ENCODE assay signal across 7 cellular contexts in the genomic region with DNA sequence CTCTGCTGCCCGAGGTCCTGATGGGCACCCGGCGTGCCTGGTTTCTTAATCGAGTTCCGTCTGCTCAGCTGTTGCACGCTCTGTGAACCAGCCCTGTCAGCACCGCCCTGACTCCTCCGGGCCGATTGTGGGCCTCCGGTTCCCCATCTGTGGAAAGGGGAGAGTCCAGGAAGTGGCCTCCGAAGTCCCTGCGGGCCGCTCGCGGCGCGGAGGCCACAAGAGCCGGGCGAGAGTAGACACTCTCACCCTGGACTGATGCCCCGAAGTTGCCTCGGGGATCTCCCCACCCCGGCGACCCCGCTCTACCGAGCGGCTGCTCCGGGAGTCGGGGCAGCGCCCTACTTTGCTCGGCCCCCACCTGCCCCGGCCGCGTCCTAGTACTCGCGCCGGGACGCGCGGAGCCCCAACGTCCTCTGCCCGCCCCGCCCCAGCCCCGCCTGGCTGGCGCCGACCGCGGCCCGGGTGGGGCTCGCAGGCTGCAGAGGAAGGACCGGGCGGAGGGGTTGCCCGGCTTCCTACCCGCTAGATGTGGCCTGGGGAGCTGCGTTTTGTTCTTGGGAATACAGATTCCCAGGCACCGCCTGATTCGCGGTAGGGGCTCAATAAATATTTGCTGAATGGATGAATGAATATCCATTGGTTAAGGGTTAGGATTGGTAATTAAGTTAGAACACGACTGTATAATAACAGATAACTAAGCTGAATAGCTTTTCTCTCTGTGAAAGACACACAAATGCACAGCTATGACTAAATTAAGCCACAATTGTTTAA. TPM values are rescaled to one million over a fixed set of nuclear protein-coding genes. Genes with fewer than 3 reads are reported as not detected.
A peak's percentile ranks its signal among the peaks of the same experiment; 100 is the strongest.
DNase-seq lines count a peak whose midpoint lies in the region; ATAC-seq and TF ChIP-seq lines count a peak whose summit lies in the region.

No MANE protein-coding gene starts in this region.

- ATAC-seq in HG02678 (IDR thresholded peaks at IDR 0.05; ENCODE audit: unreplicated experiment) (peak; percentile 35), psoas muscle (peak; percentile 35 to 67 (median 54))

- DNase-seq in NCI-H1048 (lab: John Stamatoyannopoulos, UW) = peak; percentile 16
- peak; percentile 83 for DNase-seq in SK-N-SH
- peak; percentile 72 for DNase-seq in right atrium auricular region (ENCODE audit: low spot score)
- DNase-seq in psoas muscle = peak; percentile 79

- H3K4me2 ChIP-seq in SK-N-SH = peak overlapping the region; percentile 80

- TF ChIP-seq EP300 in SK-N-SH (IDR thresholded peaks at IDR 0.05; ENCODE audit: borderline replicate concordance in 1 of 2, low read depth in 1 of 2, low read length in 1 of 2) = peak in 1 of 2 experiments; percentile 29; a peak in 1 of 4 replicates

- H3K9ac ChIP-seq in SK-N-SH = peak overlapping the region; percentile 86

- H3K27ac ChIP-seq in SK-N-SH (ENCODE audit: low read depth in 2 of 2, low read length in 1 of 2) (peak overlapping the region; percentile 90 to 94), angular gyrus (ENCODE audit: low read depth, low read length) (peak overlapping the region; percentile 97), right atrium auricular region (peak overlapping the region; percentile 95 to 100), psoas muscle (peak overlapping the region; percentile 95)

- CTCF ChIA-PET in SK-N-SH (lab: Yijun Ruan, JAX) = interaction anchor here (0.8 to 1.2 kb wide), 5 partner anchors 16 to 247 kb away, joined by 3 to 5 read pairs (median 3); no protein-coding TSS in a partner anchor

- POLR2A ChIA-PET in SK-N-SH (lab: Yijun Ruan, JAX) = interaction anchor here (0.6 to 1.3 kb wide), 2 partner anchors 32 to 1714 kb away, joined by 3 to 4 read pairs; no protein-coding TSS in a partner anchor

- H3K9me3 ChIP-seq in SK-N-SH (no peaks in the 10 kb centered on the region), right atrium auricular region (no peaks in the 10 kb centered on the region), psoas muscle (no peaks in the 10 kb centered on the region)

- TF ChIP-seq POLR2A in GM15510 (IDR thresholded peaks at IDR 0.05; ENCODE audit: borderline replicate concordance, extremely low read depth, insufficient read length) = peak; percentile 60

- TF ChIP-seq CTCF in SK-N-SH (IDR thresholded peaks at IDR 0.05) (no peak), right atrium auricular region (IDR thresholded peaks at IDR 0.05) (no peak), psoas muscle (IDR thresholded peaks at IDR 0.05) (no peak)

- peaks cover 17% of the 10 kb centered on the region for H3F3A ChIP-seq in SK-N-SH (replicated peaks; ENCODE audit: insufficient read depth)

- H4K20me1 ChIP-seq in SK-N-SH (ENCODE audit: insufficient read depth) = no peaks in the 10 kb centered on the region

- peaks cover 32% of the 10 kb centered on the region for H3K79me2 ChIP-seq in SK-N-SH (ENCODE audit: insufficient read depth)

- no peaks in the 10 kb centered on the region for H3K36me3 ChIP-seq in SK-N-SH (replicated peaks in 1 of 2; ENCODE audit: control insufficient read depth in 1 of 2, insufficient read depth in 2 of 2, low read length in 1 of 2)
- H3K36me3 ChIP-seq in right atrium auricular region = no peaks in the 10 kb centered on the region
- H3K36me3 ChIP-seq in psoas muscle (ENCODE audit: insufficient read depth in 1 of 2, low read depth in 1 of 2) = no peaks in the 10 kb centered on the region

- no peaks in the 10 kb centered on the region for H3K27me3 ChIP-seq in SK-N-SH (ENCODE audit: insufficient read depth)
- no peaks in the 10 kb centered on the region for H3K27me3 ChIP-seq in right atrium auricular region
- H3K27me3 ChIP-seq in psoas muscle (ENCODE audit: insufficient read depth in 3 of 3, low read length in 2 of 3) = no peaks in the 10 kb centered on the region

- H3K9me2 ChIP-seq in SK-N-SH = no peaks in the 10 kb centered on the region

- intact Hi-C loops in psoas muscle (cut with DNase I) = loop anchor here in 1 of 2 donors (2.0 kb wide), 1 partner anchor 236 kb away; the partner anchor contains the start of gene PRXL2C

- peak overlapping the region; percentile 75 for H2AFZ ChIP-seq in SK-N-SH (ENCODE audit: low read depth)

- H3K4me3 ChIP-seq in SK-N-SH (ENCODE audit: low read depth in 2 of 2, low read length in 1 of 2) (peak overlapping the region; percentile 82 to 90), right atrium auricular region (peak overlapping the region; percentile 53 to 84), psoas muscle (peak overlapping the region; percentile 80)

- no peak for TF ChIP-seq RAD21 in SK-N-SH (IDR thresholded peaks at IDR 0.05; ENCODE audit: low read length)

- 2% methylated on average over 25 of the region's 58 CpGs for WGBS in SK-N-SH (ENCODE audit: low lambda C conversion rate)
- WGBS in psoas muscle, 3 donors = 0% methylated on average over 52 to 58 of the region's 58 CpGs

- peaks cover 15 to 17% of the 10 kb centered on the region in 2 experiments for H3K4me1 ChIP-seq in SK-N-SH (ENCODE audit: control insufficient read depth in 1 of 2, insufficient read depth in 2 of 2, low read depth in 1 of 2, low read length in 1 of 2)
- peaks cover 0 to 37% of the 10 kb centered on the region in 2 donors for H3K4me1 ChIP-seq in right atrium auricular region
- H3K4me1 ChIP-seq in psoas muscle = peaks cover 27% of the 10 kb centered on the region

TF ChIP-seq in SK-N-SH, 30 proteins besides CTCF, POLR2A, EP300 and RAD21 (continues in another document):
- TF ChIP-seq SMC3 (IDR thresholded peaks at IDR 0.05; ENCODE audit: low read depth, low read length) = peak; percentile 7; the same call in 1 of the 2 replicates
- TF ChIP-seq TAF1 (IDR thresholded peaks at IDR 0.05; ENCODE audit: borderline replicate concordance, low read depth, low read length) = peak; percentile 62; the same call in 1 of the 2 replicates
- 0 out of 2 replicates have a peak, but pooled peaks have one; percentile 30 for TF ChIP-seq YY1 (IDR thresholded peaks at IDR 0.05; ENCODE audit: low read depth)
- TF ChIP-seq RFX5 (IDR thresholded peaks at IDR 0.05; ENCODE audit: low read length) = no peak
- 0 out of 2 replicates have a peak, but pooled peaks have one; percentile 2 for TF ChIP-seq MEF2A (IDR thresholded peaks at IDR 0.05; ENCODE audit: borderline replicate concordance, low read depth)
- TF ChIP-seq, protein P1, sequence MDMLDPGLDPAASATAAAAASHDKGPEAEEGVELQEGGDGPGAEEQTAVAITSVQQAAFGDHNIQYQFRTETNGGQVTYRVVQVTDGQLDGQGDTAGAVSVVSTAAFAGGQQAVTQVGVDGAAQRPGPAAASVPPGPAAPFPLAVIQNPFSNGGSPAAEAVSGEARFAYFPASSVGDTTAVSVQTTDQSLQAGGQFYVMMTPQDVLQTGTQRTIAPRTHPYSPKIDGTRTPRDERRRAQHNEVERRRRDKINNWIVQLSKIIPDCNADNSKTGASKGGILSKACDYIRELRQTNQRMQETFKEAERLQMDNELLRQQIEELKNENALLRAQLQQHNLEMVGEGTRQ (IDR thresholded peaks at IDR 0.05; ENCODE audit: borderline replicate concordance, low read depth, low read length) = no peak
- TF ChIP-seq SIN3A (IDR thresholded peaks at IDR 0.05; ENCODE audit: borderline replicate concordance, low read depth, low read length) = peak; percentile 10; the same call in 1 of the 2 replicates
- no peak for TF ChIP-seq CHD2 (IDR thresholded peaks at IDR 0.05; ENCODE audit: low read length, partially characterized antibody)
- TF ChIP-seq, protein P2, sequence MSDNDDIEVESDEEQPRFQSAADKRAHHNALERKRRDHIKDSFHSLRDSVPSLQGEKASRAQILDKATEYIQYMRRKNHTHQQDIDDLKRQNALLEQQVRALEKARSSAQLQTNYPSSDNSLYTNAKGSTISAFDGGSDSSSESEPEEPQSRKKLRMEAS (IDR thresholded peaks at IDR 0.05; ENCODE audit: low read depth) = no peak
- no peak; the same call in none of the 2 replicates for TF ChIP-seq MXI1 (IDR thresholded peaks at IDR 0.05; ENCODE audit: low read depth, low read length)
- no peak for TF ChIP-seq FOXM1 (IDR thresholded peaks at IDR 0.05; ENCODE audit: low read depth)
- no peak for TF ChIP-seq FOXJ3 (CRISPR knock-in tag; IDR thresholded peaks at IDR 0.05)
- TF ChIP-seq NFIC (IDR thresholded peaks at IDR 0.05; ENCODE audit: borderline replicate concordance) = 0 out of 2 replicates have a peak, but pooled peaks have one; percentile 11

RNA-seq across cellular contexts. Expression of gene ZNF367, which starts 0.9 kb away (rescaled TPM):
- polyA plus RNA-seq in SK-N-SH (2012; rRNA removed) = 1.5 TPM in 2 replicates
- 1.6 and 1.7 TPM in 2 replicates for polyA plus RNA-seq in SK-N-SH (2012; cell fraction: cytosol; rRNA removed)
- 1.8 and 2.3 TPM in 2 replicates for polyA plus RNA-seq in SK-N-SH (2012; cell fraction: nucleus; rRNA removed)
- total RNA-seq in right atrium auricular region = 1 to 10 TPM in 1 of 2 donors, under 1 TPM in 1; 0.75 to 1.2 TPM
- total RNA-seq in psoas muscle = 1 to 10 TPM in 2 of 4 donors, under 1 TPM in 2; 0.69 to 1.9 (median 1.2) TPM
- polyA plus RNA-seq in psoas muscle = 1 to 10 TPM; 1.0 to 3.3 (median 1.7) TPM

RNA-seq across cellular contexts. Expression of gene HABP4, which starts 30.9 kb away (rescaled TPM):
- 18.4 and 19.0 TPM in 2 replicates for polyA plus RNA-seq in SK-N-SH (2012; rRNA removed)
- polyA plus RNA-seq in SK-N-SH (2012; cell fraction: cytosol; rRNA removed) = 23.8 and 31.6 TPM in 2 replicates
- 16.8 and 18.3 TPM in 2 replicates for polyA plus RNA-seq in SK-N-SH (2012; cell fraction: nucleus; rRNA removed)
- 10 to 100 TPM; 16.5 to 20.5 TPM for total RNA-seq in right atrium auricular region
- total RNA-seq in psoas muscle = 10 to 100 TPM in 2 of 4 donors, 1 to 10 TPM in 2; 6.4 to 14.4 (median 10.0) TPM
- polyA plus RNA-seq in psoas muscle = 10 to 100 TPM in 1 of 3 donors, 1 to 10 TPM in 2; 8.7 to 13.6 (median 9.3) TPM

RNA-seq across cellular contexts. Expression of gene SLC35D2, which starts 35.6 kb away (rescaled TPM):
- polyA plus RNA-seq in SK-N-SH (2012; rRNA removed) (26.1 and 27.0 TPM in 2 replicates), psoas muscle (1 to 10 TPM; 2.0 to 5.3 (median 2.3) TPM)
- polyA plus RNA-seq in SK-N-SH (2012; cell fraction: cytosol; rRNA removed) = 35.4 and 41.2 TPM in 2 replicates
- 16.6 and 24.0 TPM in 2 replicates for polyA plus RNA-seq in SK-N-SH (2012; cell fraction: nucleus; rRNA removed)
- total RNA-seq in right atrium auricular region (10 to 100 TPM in 1 of 2 donors, 1 to 10 TPM in 1; 9.7 to 14.5 TPM), psoas muscle (1 to 10 TPM; 2.1 to 5.9 (median 3.1) TPM)

Comparison
In these comparisons a context has a peak if more than half of its experiments do, and no peak if none do; other contexts are left out.
1. Peak in every context shown above with its lines: DNase-seq, ATAC-seq, H3K4me3 ChIP-seq and H3K27ac ChIP-seq.
2. DNase-seq: peak in every context shown above with its lines; median percentile 83 in SK-N-SH; 79 in psoas muscle; 72 in right atrium auricular region; 16 in NCI-H1048.